ENCODE assay signal across 9 cellular contexts in the genomic region with DNA sequence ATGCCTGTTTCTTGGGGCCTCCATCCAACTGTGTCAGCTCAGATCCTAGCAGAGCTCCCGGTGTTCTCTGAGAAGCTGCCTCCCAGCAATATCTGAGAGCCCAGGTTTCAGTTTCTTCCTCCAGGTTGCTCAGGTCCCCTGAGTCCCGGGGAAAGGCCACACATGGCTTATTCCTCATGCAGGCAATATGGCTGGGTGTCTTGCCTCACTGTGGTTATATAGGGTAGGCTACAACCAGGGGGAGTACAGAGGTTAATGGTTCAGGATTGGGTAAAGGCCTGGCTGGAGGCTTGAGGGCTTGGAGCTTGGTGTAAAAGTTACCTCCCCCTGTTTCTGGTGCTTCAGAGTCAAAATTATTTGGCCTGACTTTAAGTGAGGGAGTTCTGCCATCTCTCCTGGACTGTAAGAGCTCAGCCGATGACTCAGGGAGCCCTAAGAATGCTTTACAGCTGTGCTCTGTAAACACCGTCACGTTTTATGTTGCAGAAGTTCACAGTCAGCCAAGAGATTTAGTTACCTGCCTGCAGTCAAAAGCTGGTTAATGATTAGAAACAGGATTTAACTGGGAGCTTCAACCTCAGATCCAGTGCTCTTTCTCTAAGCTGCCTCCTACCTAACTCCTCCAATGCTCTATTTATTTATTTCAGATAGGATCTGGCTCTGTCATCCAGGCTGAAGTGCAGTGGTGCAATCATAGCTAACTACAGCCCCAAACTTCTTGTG. TPM values are rescaled to one million over a fixed set of nuclear protein-coding genes. Genes with fewer than 3 reads are reported as not detected.
DNase-seq lines count a peak whose midpoint lies in the region; ATAC-seq, FAIRE-seq and TF ChIP-seq lines count a peak whose summit lies in the region.
"Had no signal": no experiment of that assay in that cellular context is flagged by ENCODE, and none has a peak within 500 bp of the region (broad histone marks: within the 10 kb centered on the region; RNA-seq: fewer than 3 reads in every experiment).

No MANE protein-coding gene starts in this region.

- WGBS in urinary bladder, result 30% methylated on average over 5 of the region's 5 CpGs

- peak overlapping the region; percentile 89 for H3K27ac Mint-ChIP-seq in astrocyte (ENCODE audit: unreplicated experiment)

- DNase-seq in NCI-H510A treated with DMSO at 0.1 percent for 48 hours (lab: John Stamatoyannopoulos, UW), result peak; percentile 29
- no peak for DNase-seq in NCI-H510A (lab: John Stamatoyannopoulos, UW)
- peak; percentile 83 for DNase-seq in astrocyte (ENCODE audit: low read depth)
- peak; percentile 51 for DNase-seq in left lobe of liver (ENCODE audit: low spot score)
- no peak for DNase-seq in caudate nucleus (lab: John Stamatoyannopoulos, UW)
- DNase-seq: C1 segment of cervical spinal cord had no signal

- peak overlapping the region; percentile 35 for H2AFZ ChIP-seq in astrocyte (ENCODE audit: low read depth, low read length)

- H3K4me1 ChIP-seq in astrocyte (ENCODE audit: insufficient read depth, low read length), result peaks cover 15% of the 10 kb centered on the region
- no peaks in the 10 kb centered on the region for H3K4me1 ChIP-seq in urinary bladder (ENCODE audit: insufficient read depth)

- no peaks in the 10 kb centered on the region for H3K9me3 Mint-ChIP-seq in astrocyte (ENCODE audit: unreplicated experiment)

- H3K4me1 Mint-ChIP-seq in astrocyte (ENCODE audit: low read depth, unreplicated experiment), result peaks cover 28% of the 10 kb centered on the region

- no peaks in the 10 kb centered on the region for H3K79me2 ChIP-seq in astrocyte (ENCODE audit: insufficient read depth, low read length)

- no peak for FAIRE-seq in astrocyte (lab: Jason Lieb, UNC)

- H3K36me3 Mint-ChIP-seq in astrocyte (ENCODE audit: low read depth, unreplicated experiment), result no peaks in the 10 kb centered on the region

- no peaks in the 10 kb centered on the region for H3K27me3 ChIP-seq in astrocyte (ENCODE audit: insufficient read depth, low read length)

- H3K9me3 ChIP-seq in astrocyte (ENCODE audit: insufficient read depth, low read depth, low read length), result no peaks in the 10 kb centered on the region

- no peak for TF ChIP-seq CTCF in astrocyte (IDR thresholded peaks at IDR 0.05; ENCODE audit: insufficient read depth, low read depth, low read length)

- H3K27ac ChIP-seq in astrocyte (ENCODE audit: low read depth, low read length) (no peak overlapping the region), urinary bladder (ENCODE audit: low read depth) (peak overlapping the region; percentile 14), caudate nucleus (ENCODE audit: low read depth, low read length) (no peak overlapping the region)

- H3K27me3 Mint-ChIP-seq in astrocyte (ENCODE audit: low read depth, unreplicated experiment), result no peaks in the 10 kb centered on the region

- H3K4me3 Mint-ChIP-seq in astrocyte (ENCODE audit: unreplicated experiment), result peak overlapping the region; percentile 40

- peak overlapping the region; percentile 20 for H3K4me2 ChIP-seq in astrocyte (ENCODE audit: low read length)

- H3K9ac ChIP-seq in astrocyte (ENCODE audit: low read length), result no peak overlapping the region

- H4K20me1 ChIP-seq in astrocyte (ENCODE audit: insufficient read depth, low read length), result no peaks in the 10 kb centered on the region

- H3K4me3 ChIP-seq in astrocyte (ENCODE audit: insufficient read depth, low read depth, low read length) (no peak overlapping the region), urinary bladder (ENCODE audit: low read depth, low read length) (no peak overlapping the region)

- peak; percentile 87 for ATAC-seq in left lobe of liver
- ATAC-seq in GM19467 (IDR thresholded peaks at IDR 0.05; ENCODE audit: unreplicated experiment), result no peak
- ATAC-seq in HG02798 (IDR thresholded peaks at IDR 0.05; ENCODE audit: poor library complexity, unreplicated experiment), result no peak

- H3K36me3 ChIP-seq in astrocyte (ENCODE audit: insufficient read depth, low read length) (no peaks in the 10 kb centered on the region), urinary bladder (ENCODE audit: insufficient read depth) (no peaks in the 10 kb centered on the region)

RNA-seq across cellular contexts. Expression of a gene that starts 24.3 kb away (rescaled TPM):
- 65.4 and 73.3 TPM in 2 replicates for total RNA-seq in astrocyte
- 10.8 TPM for total RNA-seq in left lobe of liver
- total RNA-seq in urinary bladder, result 51.0 TPM
- polyA plus RNA-seq in urinary bladder, result 16.4 TPM

RNA-seq across cellular contexts. Expression of a gene that starts 53.5 kb away (rescaled TPM):
- total RNA-seq in astrocyte (29.8 and 36.0 TPM in 2 replicates), left lobe of liver (14.4 TPM), urinary bladder (23.8 TPM)
- polyA plus RNA-seq in urinary bladder, result 18.4 TPM

Comparison
In these comparisons a context has a peak if more than half of its experiments do, and no peak if none do; other contexts are left out.
1. DNase-seq: peak in NCI-H510A treated with DMSO at 0.1 percent for 48 hours (single experiment), astrocyte (single experiment) and left lobe of liver (single experiment); none in NCI-H510A (single experiment) and caudate nucleus (0 of 61).